In genomic region chr5:143404416-143405062, GRCh38 we compare ENCODE assay signal across 8 cellular contexts. TPM values are rescaled to one million over a fixed set of nuclear protein-coding genes. Genes with fewer than 3 reads are reported as not detected.
DNase-seq lines count a peak whose midpoint lies in the region; ATAC-seq and TF ChIP-seq lines count a peak whose summit lies in the region.

No MANE protein-coding gene starts in this region.

- peak overlapping the region; percentile 99 for H2AFZ ChIP-seq in neural cell (ENCODE audit: low read depth, low read length)

- no peaks in the 10 kb centered on the region for H3K79me2 ChIP-seq in neural cell (replicated peaks; ENCODE audit: insufficient read depth, low read length)

- H3K9me3 Mint-ChIP-seq in CD8-positive, alpha-beta T cell, result no peaks in the 10 kb centered on the region

- H3K4me3 Mint-ChIP-seq in CD8-positive, alpha-beta T cell, result peak overlapping the region; percentile 95

- H3K27ac ChIP-seq in CD8-positive, alpha-beta T cell (ENCODE audit: low read depth, low read length), result peak overlapping the region; percentile 93
- H3K27ac ChIP-seq in HL-60 (replicated peaks) (peak overlapping the region; percentile 99), neural cell (ENCODE audit: low read length) (peak overlapping the region; percentile 83), stomach (peak overlapping the region; percentile 92 to 100 (median 99))

- peak; percentile 41 for ATAC-seq in CD8-positive, alpha-beta T cell
- ATAC-seq in GM19463 (IDR thresholded peaks at IDR 0.05; ENCODE audit: unreplicated experiment), result peak; percentile 14

- no peak for TF ChIP-seq POLR2A in stomach (IDR thresholded peaks at IDR 0.05)

- H3F3A ChIP-seq in neural cell (ENCODE audit: insufficient read depth, low read length, poor library complexity, severe bottlenecking), result no peaks in the 10 kb centered on the region

- H3K9me3 ChIP-seq in CD8-positive, alpha-beta T cell (ENCODE audit: low read length), result no peaks in the 10 kb centered on the region
- no peaks in the 10 kb centered on the region for H3K9me3 ChIP-seq in neural cell (ENCODE audit: low read length)
- H3K9me3 ChIP-seq in stomach, result no peaks in the 10 kb centered on the region

- no peaks in the 10 kb centered on the region for H4K20me1 ChIP-seq in neural cell (ENCODE audit: insufficient read depth)

- peak overlapping the region; percentile 97 for H3K27ac Mint-ChIP-seq in CD8-positive, alpha-beta T cell

- H3K4me1 Mint-ChIP-seq in CD8-positive, alpha-beta T cell (ENCODE audit: low read depth), result peaks cover 32% of the 10 kb centered on the region

- no peak for TF ChIP-seq RAD21 in neural cell (conservative IDR thresholded peaks at IDR 0.05)

- no peaks in the 10 kb centered on the region for H3K36me3 ChIP-seq in CD8-positive, alpha-beta T cell (ENCODE audit: insufficient read depth, low read length)
- H3K36me3 ChIP-seq in neural cell (ENCODE audit: insufficient read depth, low read length) (no peaks in the 10 kb centered on the region), stomach (peaks cover 0 to 8% (median 0%) of the 10 kb centered on the region in 4 donors)

- TF ChIP-seq EP300 in neural cell (conservative IDR thresholded peaks at IDR 0.05; ENCODE audit: poor library complexity, severe bottlenecking), result no peak
- TF ChIP-seq EP300 in stomach (IDR thresholded peaks at IDR 0.05), result no peak

- peaks cover 27% of the 10 kb centered on the region for H3K36me3 Mint-ChIP-seq in CD8-positive, alpha-beta T cell

- POLR2A ChIA-PET in CD8-positive, alpha-beta T cell (lab: Charles Lee), result interaction anchor here (0.6 to 3.0 kb wide), 29 partner anchors 8 to 787 kb away, joined by 3 to 125 read pairs (median 4); partner anchors contain the start of genes KCTD16 and YIPF5

- no peaks in the 10 kb centered on the region for H3K9me2 ChIP-seq in neural cell (ENCODE audit: insufficient read depth, low read length)

- CTCF ChIA-PET in CD8-positive, alpha-beta T cell (lab: Charles Lee), result interaction anchor here (0.7 to 3.5 kb wide), 9 partner anchors 8 to 788 kb away, joined by 3 to 25 read pairs (median 4); no protein-coding TSS in a partner anchor

- no peaks in the 10 kb centered on the region for H3K27me3 ChIP-seq in CD8-positive, alpha-beta T cell (ENCODE audit: insufficient read depth, low read length)
- H3K27me3 ChIP-seq in HL-60 (ENCODE audit: insufficient read depth, poor library complexity, severe bottlenecking) (no peaks in the 10 kb centered on the region), neural cell (ENCODE audit: insufficient read depth, low read depth, low read length) (peaks cover 39% of the 10 kb centered on the region), stomach (no peaks in the 10 kb centered on the region)

- WGBS in stomach, 5 donors, result 0 to 1% (median 0%) methylated on average over 23 to 41 of the region's 41 CpGs

- TF ChIP-seq CTCF in CD8-positive, alpha-beta T cell (IDR thresholded peaks at IDR 0.05), result no peak
- TF ChIP-seq CTCF in HL-60 (IDR thresholded peaks at IDR 0.05; ENCODE audit: insufficient read depth, low read length) (no peak), fibroblast of villous mesenchyme (IDR thresholded peaks at IDR 0.05; ENCODE audit: insufficient read depth, low read depth, low read length) (no peak), neural cell (IDR thresholded peaks at IDR 0.05; ENCODE audit: poor library complexity, severe bottlenecking) (no peak), stomach (IDR thresholded peaks at IDR 0.05) (no peak)

- H3K27me3 Mint-ChIP-seq in CD8-positive, alpha-beta T cell (ENCODE audit: low read depth), result no peaks in the 10 kb centered on the region

- intact Hi-C loops in CD8-positive, alpha-beta T cell (cut with DNase I, micrococcal nuclease), result loop anchor here (1.0 to 10.0 kb wide), 13 partner anchors 31 to 1300 kb away; partner anchors contain the start of genes KCTD16 (in 1 of the 2), NDFIP1 (in 1 of the 2) and YIPF5 (in 1 of the 2)
- intact Hi-C loops in stomach (cut with DNase I; ENCODE audit: low total_unique reads), result loop anchor here (10.0 kb wide), 1 partner anchor 390 kb away; no protein-coding TSS in a partner anchor

- H3K4me3 ChIP-seq in CD8-positive, alpha-beta T cell (ENCODE audit: low read depth, low read length), result peak overlapping the region; percentile 94
- H3K4me3 ChIP-seq in HL-60 (replicated peaks; ENCODE audit: insufficient read depth, low read length) (peak overlapping the region; percentile 95), fibroblast of villous mesenchyme (ENCODE audit: low read depth, low read length) (peak overlapping the region; percentile 94), neural cell (ENCODE audit: low read length) (peak overlapping the region; percentile 86), stomach (peak overlapping the region; percentile 68 to 92 (median 78))

- H3K4me2 ChIP-seq in neural cell (ENCODE audit: low read length), result peak overlapping the region; percentile 80

- peaks cover 28% of the 10 kb centered on the region for H3K4me1 ChIP-seq in CD8-positive, alpha-beta T cell (ENCODE audit: insufficient read depth, low read length)
- H3K4me1 ChIP-seq in stomach, result peaks cover 3 to 25% (median 20%) of the 10 kb centered on the region in 4 donors

- DNase-seq in CD8-positive, alpha-beta T cell, result peak in 5 of 7 experiments; percentile 60 to 77 (median 73)
- DNase-seq in HL-60 (ENCODE audit: low read depth in 1 of 2, low spot score in 1 of 2) (peak; percentile 66 to 74), RPMI8226 (peak; percentile 88), fibroblast of villous mesenchyme (ENCODE audit: low read depth) (peak; percentile 89), stomach (peak; percentile 75)
- peak; percentile 70 for DNase-seq in activated effector memory CD4-positive, alpha-beta T cell treated with Interleukin-2 at 50 U/mL for 16 hours

- H3K9ac ChIP-seq in neural cell (ENCODE audit: low read length), result peak overlapping the region; percentile 64

TF ChIP-seq in neural cell, 6 proteins besides CTCF, POLR2A, EP300 and RAD21:
- TF ChIP-seq REST (IDR thresholded peaks at IDR 0.05; ENCODE audit: borderline replicate concordance) (no peak), MXI1 (conservative IDR thresholded peaks at IDR 0.05; ENCODE audit: poor library complexity, severe bottlenecking) (no peak), EZH2 (IDR thresholded peaks at IDR 0.05; ENCODE audit: borderline replicate concordance, insufficient read depth, low read length, poor library complexity, severe bottlenecking) (no peak), TAF1 (IDR thresholded peaks at IDR 0.05; ENCODE audit: low read depth) (peak; percentile 5), POLR2AphosphoS5 (IDR thresholded peaks at IDR 0.05) (no peak), SMC3 (conservative IDR thresholded peaks at IDR 0.05; ENCODE audit: poor library complexity) (no peak)

RNA-seq across cellular contexts. Expression of gene NR3C1, which starts 1.1 kb away (rescaled TPM):
- total RNA-seq in CD8-positive, alpha-beta T cell, result 100 to 1,000 TPM; 179 to 181 TPM
- 44.8 and 55.7 TPM in 2 replicates for total RNA-seq in fibroblast of villous mesenchyme
- 2.2 and 2.3 TPM in 2 replicates for polyA plus RNA-seq in neural cell
- polyA minus RNA-seq in neural cell, result 10.0 and 11.9 TPM in 2 replicates
- total RNA-seq in stomach, result 10 to 100 TPM in 4 of 5 donors, 1 to 10 TPM in 1; 6.4 to 82.8 (median 52.6) TPM
- polyA plus RNA-seq in stomach, result 10 to 100 TPM; 11.5 to 18.6 (median 12.9) TPM

Comparison
In these comparisons a context has a peak if more than half of its experiments do, and no peak if none do; other contexts are left out.
1. Peak in every context shown above with its lines: DNase-seq, ATAC-seq, H3K4me3 ChIP-seq and H3K27ac ChIP-seq.